8 cellular contexts compared by ENCODE assay signal in the genomic region with DNA sequence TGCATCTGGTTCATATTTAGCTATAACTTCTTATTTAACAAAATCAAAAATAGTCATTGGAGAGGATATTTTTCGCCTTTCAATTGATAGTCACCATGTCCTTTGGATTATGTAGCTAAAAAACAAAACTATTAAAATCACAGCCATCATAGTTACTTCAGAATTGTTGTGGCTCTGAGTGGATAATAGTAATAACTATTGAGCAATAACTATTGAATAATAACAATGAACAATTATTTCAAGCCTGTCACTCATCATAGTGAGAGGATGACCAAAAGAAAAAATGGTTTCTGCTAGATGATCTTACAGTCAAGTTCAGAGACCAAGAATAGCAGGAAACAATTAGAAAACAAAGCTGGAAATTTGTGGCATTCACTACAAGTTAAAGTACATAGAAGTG.
"Had no signal": no experiment of that assay in that cellular context is flagged by ENCODE, and none has a peak within 500 bp of the region (broad histone marks: within the 10 kb centered on the region; RNA-seq: fewer than 3 reads in every experiment).

No MANE protein-coding gene starts in this region.

- FAIRE-seq: HTR-8/SVneo had no signal

- H3K36me3 ChIP-seq: HAP-1 had no signal

- DNase-seq: GM23248, GOT3, H7, HFFc6, KBM-7 had no signal

- ATAC-seq: HCT116 had no signal

- H3K27ac ChIP-seq: GM23248 had no signal

- H3K4me3 ChIP-seq: GM23248, HAP-1 had no signal

- H3K9ac ChIP-seq: GM23248 had no signal

- H2AFZ ChIP-seq: GM23248 had no signal

- H3K9me3 ChIP-seq: HAP-1 had no signal
